In the genomic region with DNA sequence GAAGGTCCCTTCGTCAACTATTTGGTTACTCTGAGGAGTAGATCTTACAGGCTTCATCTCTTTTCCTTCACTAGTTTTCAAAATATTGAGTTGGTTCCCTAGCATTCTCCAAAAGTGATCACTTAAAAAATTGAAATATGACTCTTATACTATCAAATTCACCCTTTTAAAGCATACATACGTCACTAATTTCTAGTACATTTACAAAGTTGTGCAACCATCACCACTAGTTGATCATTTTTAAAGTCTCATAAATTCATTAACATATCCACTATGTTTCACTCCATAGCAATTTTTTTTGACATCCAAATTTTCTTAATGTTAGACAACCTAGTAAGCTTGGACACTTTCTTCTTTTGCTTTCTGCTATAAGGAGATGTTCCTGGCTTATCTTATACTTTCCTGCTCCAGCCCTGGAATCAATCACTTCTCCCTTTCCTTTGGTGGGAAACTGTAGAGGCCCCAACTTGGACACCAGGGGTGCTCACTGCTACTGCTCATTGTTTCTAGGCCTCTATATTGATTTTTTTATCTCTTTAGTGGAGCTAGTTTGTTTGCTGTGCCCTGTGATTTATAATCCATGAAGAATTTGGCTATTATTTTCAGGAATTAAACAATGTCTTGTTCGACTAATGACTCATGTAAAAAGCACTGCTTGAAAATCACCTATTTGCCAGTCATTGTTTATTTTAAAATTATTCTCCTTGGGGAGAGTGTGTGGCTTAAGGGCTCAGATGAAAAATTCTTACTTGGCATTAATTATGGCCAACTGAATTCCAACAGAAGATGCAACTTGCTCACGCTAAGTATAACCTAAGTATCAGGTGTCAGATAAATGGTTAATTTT, we compare ENCODE assay signal across 9 cellular contexts. TPM values are rescaled to one million over a fixed set of nuclear protein-coding genes. Genes with fewer than 3 reads are reported as not detected.
A peak's percentile ranks its signal among the peaks of the same experiment; 100 is the strongest.
DNase-seq lines count a peak whose midpoint lies in the region; ATAC-seq, FAIRE-seq and TF ChIP-seq lines count a peak whose summit lies in the region.
"Had no signal": no experiment of that assay in that cellular context is flagged by ENCODE, and none has a peak within 500 bp of the region (broad histone marks: within the 10 kb centered on the region; RNA-seq: fewer than 3 reads in every experiment).

No MANE protein-coding gene starts in this region.

- peaks cover 44% of the 10 kb centered on the region for H3K4me1 ChIP-seq in BLaER1
- H3K4me1 ChIP-seq in pancreas, result peaks cover 14 to 29% (median 27%) of the 10 kb centered on the region in 3 donors

- ATAC-seq in pancreas (peak in 3 of 4 donors; percentile 2 to 4 (median 4)), HG03025 (IDR thresholded peaks at IDR 0.05; ENCODE audit: low FRiP score, unreplicated experiment) (no peak)

- H3K36me3 Mint-ChIP-seq in chondrocyte (ENCODE audit: low read depth) (no peaks in the 10 kb centered on the region), immature natural killer cell (no peaks in the 10 kb centered on the region)

- H3K36me3 ChIP-seq in BLaER1 (no peaks in the 10 kb centered on the region), pancreas (no peaks in the 10 kb centered on the region)

- no peak for FAIRE-seq in pancreas (lab: Jason Lieb, UNC)

- peak; percentile 26 for DNase-seq in HuH-7 (ENCODE audit: low spot score)
- DNase-seq in chondrocyte (ENCODE audit: low spot score), result no peak
- no peak for DNase-seq in pancreas
- no peak for DNase-seq in activated CD4-positive, CD25-positive, alpha-beta regulatory T cell (lab: John Stamatoyannopoulos, UW)
- DNase-seq in hippocampal formation (lab: John Stamatoyannopoulos, UW), result no peak
- no peak for DNase-seq in immature natural killer cell
- DNase-seq: dorsolateral prefrontal cortex had no signal

- H3K4me1 Mint-ChIP-seq in chondrocyte (ENCODE audit: low read depth) (peaks cover 46% of the 10 kb centered on the region), immature natural killer cell (peaks cover 23 to 29% of the 10 kb centered on the region in 2 donors)

- H4K20me1 ChIP-seq in BLaER1, result peaks cover 2% of the 10 kb centered on the region

- no peaks in the 10 kb centered on the region for H3K27me3 Mint-ChIP-seq in chondrocyte (ENCODE audit: low read depth)
- H3K27me3 Mint-ChIP-seq in immature natural killer cell (ENCODE audit: low read depth in 3 of 3), result peaks cover under 1 to 10% (median 3%) of the 10 kb centered on the region in 3 donors

- H3K4me3 ChIP-seq in BLaER1 (no peak overlapping the region), pancreas (no peak overlapping the region)

- H3K4me3 Mint-ChIP-seq in chondrocyte (ENCODE audit: unreplicated experiment) (no peak overlapping the region), immature natural killer cell (no peak overlapping the region)

- WGBS in pancreas, 2 donors, result 42 to 50% methylated on average over 4 of the region's 4 CpGs

- H3K27me3 ChIP-seq in BLaER1 (no peaks in the 10 kb centered on the region), pancreas (no peaks in the 10 kb centered on the region)

- peak overlapping the region; percentile 88 for H3K4me2 ChIP-seq in BLaER1

- no peak overlapping the region for H3K9ac ChIP-seq in BLaER1

- H3K9me3 ChIP-seq in BLaER1, result no peaks in the 10 kb centered on the region
- H3K9me3 ChIP-seq in pancreas, result no peaks in the 10 kb centered on the region

- intact Hi-C loops in pancreas (cut with DNase I), result no loop called here

- H3K27ac Mint-ChIP-seq in chondrocyte (ENCODE audit: unreplicated experiment) (peak overlapping the region; percentile 99), immature natural killer cell (peak overlapping the region in 2 of 6 donors; percentile 35 to 40)

- H3K27ac ChIP-seq in BLaER1, result no peak overlapping the region
- peak overlapping the region in 2 of 4 donors; percentile 19 to 65 for H3K27ac ChIP-seq in pancreas

- peak; percentile 48 for TF ChIP-seq CTCF in chondrocyte (IDR thresholded peaks at IDR 0.05)
- no peak for TF ChIP-seq CTCF in pancreas (IDR thresholded peaks at IDR 0.05)

- H3K9me3 Mint-ChIP-seq in chondrocyte (ENCODE audit: low read depth) (no peaks in the 10 kb centered on the region), immature natural killer cell (no peaks in the 10 kb centered on the region)

RNA-seq across cellular contexts. Expression of a gene that starts 4.0 kb away (rescaled TPM):
- total RNA-seq in chondrocyte (70.4 to 75.3 TPM (median 72.8 TPM) in 3 replicates), pancreas (10 to 100 TPM; 19.0 to 40.3 (median 26.4) TPM)
- polyA plus RNA-seq in pancreas (1 to 10 TPM; 4.4 to 8.8 TPM), immature natural killer cell (10 to 100 TPM; 27.6 to 46.7 (median 38.6) TPM)
